Comparison of ENCODE assay signal across 16 cellular contexts in the genomic region with DNA sequence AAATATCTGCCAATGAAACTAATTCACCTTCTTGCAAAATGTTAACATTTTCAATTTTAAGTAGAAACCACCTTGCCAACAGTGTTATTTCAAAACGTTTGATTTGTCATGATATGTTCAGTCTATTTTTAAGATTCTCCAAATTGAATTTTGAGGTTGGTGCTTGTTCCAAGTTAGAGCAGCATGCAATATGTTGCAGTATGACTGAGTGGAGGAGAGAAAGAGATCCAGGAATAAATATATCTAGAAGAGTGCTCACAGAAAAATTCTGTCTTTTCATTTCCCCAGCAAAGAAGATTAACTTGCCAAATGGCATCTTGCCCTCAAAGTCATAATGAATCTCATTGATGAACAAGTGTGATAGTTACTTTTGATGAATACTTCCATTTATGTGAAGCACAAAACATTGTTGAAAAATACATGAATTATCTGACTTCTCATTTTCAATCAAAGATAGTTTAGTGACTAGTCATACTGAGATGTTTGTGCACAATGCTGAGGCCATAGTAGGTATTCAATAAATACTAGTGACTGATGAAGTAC.
DNase-seq lines count a peak whose midpoint lies in the region; ATAC-seq lines count a peak whose summit lies in the region.
"Had no signal": no experiment of that assay in that cellular context is flagged by ENCODE, and none has a peak within 500 bp of the region (broad histone marks: within the 10 kb centered on the region; RNA-seq: fewer than 3 reads in every experiment).

No MANE protein-coding gene starts in this region.

- no peaks in the 10 kb centered on the region for H3K9me3 ChIP-seq in aorta (ENCODE audit: control insufficient read depth, low read length)
- H3K9me3 ChIP-seq: BLaER1 had no signal

- no peaks in the 10 kb centered on the region for H3K27me3 ChIP-seq in aorta (ENCODE audit: control insufficient read depth in 1 of 2, insufficient read depth in 2 of 2, low read length in 1 of 2)
- H3K27me3 ChIP-seq: BLaER1 had no signal

- no peaks in the 10 kb centered on the region for H3K4me1 ChIP-seq in aorta (ENCODE audit: control insufficient read depth in 1 of 2, insufficient read depth in 2 of 2, low read length in 2 of 2)
- H3K4me1 ChIP-seq: BLaER1 had no signal

- ATAC-seq in aorta (ENCODE audit: low FRiP score), result no peak
- ATAC-seq: GM12878, GM23338, K562 had no signal

- H3K36me3 ChIP-seq in aorta (ENCODE audit: control insufficient read depth in 1 of 2, insufficient read depth in 2 of 2, low read length in 1 of 2), result no peaks in the 10 kb centered on the region
- H3K36me3 ChIP-seq: BLaER1 had no signal

- intact Hi-C loops in aorta (cut with DNase I), result no loop called here

- DNase-seq in Ammon's horn (ENCODE audit: low spot score), result peak; percentile 28
- DNase-seq in SK-MEL-5 (ENCODE audit: low read depth, low spot score), result peak; percentile 32
- peak; percentile 22 for DNase-seq in globus pallidus (ENCODE audit: low spot score)
- DNase-seq in pons (ENCODE audit: low spot score), result peak; percentile 70
- DNase-seq in DMS79 (lab: John Stamatoyannopoulos, UW), result no peak
- no peak for DNase-seq in NOMO-1 (lab: John Stamatoyannopoulos, UW; ENCODE audit: unreplicated experiment in 2 of 2)
- DNase-seq in aorta, result no peak
- DNase-seq in NCI-H524 treated with DMSO at 0.1 percent for 48 hours (lab: John Stamatoyannopoulos, UW), result no peak
- DNase-seq: CD8-positive, alpha-beta memory T cell; DMS53; H7 had no signal

- H3K27ac ChIP-seq in aorta (ENCODE audit: low read depth in 1 of 2, low read length in 2 of 2), result no peak overlapping the region
- H3K27ac ChIP-seq: 22Rv1, BLaER1 had no signal

- no peak overlapping the region for H3K4me3 ChIP-seq in aorta (ENCODE audit: low read length in 2 of 2)
- H3K4me3 ChIP-seq: BLaER1, GM12878, GM23338, K562 had no signal

- in situ Hi-C loops in SK-MEL-5 (cut with HindIII; ENCODE audit: low pct_unique_long_range_greater_than_20kb, low sequenced_read_pairs), result no loop called here

- 2 to 4% methylated on average over 1 of the region's 1 CpG for WGBS in aorta, 2 donors

Comparison
In these comparisons a context has a peak if more than half of its experiments do, and no peak if none do; other contexts are left out.
1. DNase-seq: peak in Ammon's horn (single experiment), SK-MEL-5 (single experiment), globus pallidus (single experiment) and pons (single experiment); none in DMS79 (single experiment), NOMO-1 (0 of 2), aorta (0 of 2) and NCI-H524 treated with DMSO at 0.1 percent for 48 hours (single experiment).